ENCODE assay signal across 15 cellular contexts in genomic region chr10:80516506-80517075, GRCh38. TPM values are rescaled to one million over a fixed set of nuclear protein-coding genes. Genes with fewer than 3 reads are reported as not detected.
A peak's percentile ranks its signal among the peaks of the same experiment; 100 is the strongest.
DNase-seq lines count a peak whose midpoint lies in the region; ATAC-seq and TF ChIP-seq lines count a peak whose summit lies in the region.
"Had no signal": no experiment of that assay in that cellular context is flagged by ENCODE, and none has a peak within 500 bp of the region (broad histone marks: within the 10 kb centered on the region; RNA-seq: fewer than 3 reads in every experiment).

No MANE protein-coding gene starts in this region.

- peaks cover 0 to 25% (median 19%) of the 10 kb centered on the region in 4 donors for H3K4me1 ChIP-seq in tibial artery
- H3K4me1 ChIP-seq: transverse colon had no signal

- H3K27ac ChIP-seq in tibial artery: peak overlapping the region; percentile 21 to 82

- ATAC-seq in activated naive CD4-positive, alpha-beta T cell treated with anti-CD3 and anti-CD28 coated beads, Interleukin-2, amount 50 U/mL, for 72 hours: peak in 1 of 2 donors; percentile 21
- ATAC-seq in memory B cell (ENCODE audit: low read depth) (no peak), GM18505 (IDR thresholded peaks at IDR 0.05; ENCODE audit: unreplicated experiment) (no peak)

- peak overlapping the region; percentile 42 for H3K27ac Mint-ChIP-seq in activated naive CD4-positive, alpha-beta T cell treated with anti-CD3 and anti-CD28 coated beads for 36 hours
- peak overlapping the region; percentile 45 to 81 for H3K27ac Mint-ChIP-seq in activated naive CD4-positive, alpha-beta T cell treated with anti-CD3 and anti-CD28 coated beads, Interleukin-2, amount 50 U/mL, for 72 hours
- H3K27ac Mint-ChIP-seq in memory B cell: peak overlapping the region; percentile 7

- peaks cover 18% of the 10 kb centered on the region for H3K36me3 Mint-ChIP-seq in activated naive CD4-positive, alpha-beta T cell treated with anti-CD3 and anti-CD28 coated beads for 36 hours (ENCODE audit: low read depth)
- peaks cover 0 to 9% of the 10 kb centered on the region in 2 donors for H3K36me3 Mint-ChIP-seq in activated naive CD4-positive, alpha-beta T cell treated with anti-CD3 and anti-CD28 coated beads, Interleukin-2, amount 50 U/mL, for 72 hours
- peaks cover 36% of the 10 kb centered on the region for H3K36me3 Mint-ChIP-seq in memory B cell

- H3K27me3 Mint-ChIP-seq in activated naive CD4-positive, alpha-beta T cell treated with anti-CD3 and anti-CD28 coated beads for 36 hours (ENCODE audit: low read depth): no peaks in the 10 kb centered on the region
- no peaks in the 10 kb centered on the region for H3K27me3 Mint-ChIP-seq in memory B cell

- CTCF ChIA-PET in activated naive CD4-positive, alpha-beta T cell treated with anti-CD3 and anti-CD28 coated beads for 36 hours (lab: Charles Lee): interaction anchor here (1.1 to 21.2 kb wide), 2 partner anchors 10 to 67 kb away, joined by 3 to 916 read pairs; partner anchors contain the start of gene TSPAN14

- no peak for TF ChIP-seq CTCF in tibial artery (IDR thresholded peaks at IDR 0.05)

- H3K9me3 ChIP-seq in tibial artery: no peaks in the 10 kb centered on the region
- H3K9me3 ChIP-seq: transverse colon had no signal

- no peaks in the 10 kb centered on the region for H3K9me3 Mint-ChIP-seq in activated naive CD4-positive, alpha-beta T cell treated with anti-CD3 and anti-CD28 coated beads for 36 hours
- H3K9me3 Mint-ChIP-seq in activated naive CD4-positive, alpha-beta T cell treated with anti-CD3 and anti-CD28 coated beads, Interleukin-2, amount 50 U/mL, for 72 hours: no peaks in the 10 kb centered on the region
- H3K9me3 Mint-ChIP-seq in memory B cell: no peaks in the 10 kb centered on the region
- H3K9me3 Mint-ChIP-seq: neural crest cell had no signal

- TF ChIP-seq POLR2A in GM18505 (IDR thresholded peaks at IDR 0.05; ENCODE audit: borderline replicate concordance, extremely low read depth, insufficient read depth, insufficient read length): no peak

- H3K4me1 Mint-ChIP-seq in activated naive CD4-positive, alpha-beta T cell treated with anti-CD3 and anti-CD28 coated beads for 36 hours (ENCODE audit: low read depth): peaks cover 10% of the 10 kb centered on the region
- H3K4me1 Mint-ChIP-seq in memory B cell: peaks cover 16% of the 10 kb centered on the region

- H3K4me3 ChIP-seq in tibial artery: no peak overlapping the region
- H3K4me3 ChIP-seq: smooth muscle cell, transverse colon had no signal

- intact Hi-C loops in activated naive CD4-positive, alpha-beta T cell treated with anti-CD3 and anti-CD28 coated beads for 36 hours (cut with micrococcal nuclease): no loop called here
- intact Hi-C loops in tibial artery (cut with DNase I; ENCODE audit: low total_unique reads): no loop called here

- H3K36me3 ChIP-seq in tibial artery: peaks cover 39 to 99% (median 88%) of the 10 kb centered on the region in 3 donors

- no peak for DNase-seq in activated naive CD4-positive, alpha-beta T cell treated with anti-CD3 and anti-CD28 coated beads for 36 hours
- DNase-seq in activated naive CD4-positive, alpha-beta T cell treated with anti-CD3 and anti-CD28 coated beads, Interleukin-2, amount 50 U/mL, for 16 hours: no peak
- DNase-seq in activated naive CD4-positive, alpha-beta T cell treated with anti-CD3 and anti-CD28 coated beads, Interleukin-2, amount 50 U/mL, for 72 hours (ENCODE audit: low spot score in 2 of 2): peak in 1 of 2 donors; percentile 37
- no peak for DNase-seq in memory B cell (ENCODE audit: low spot score in 2 of 2)
- DNase-seq in tibial artery: peak; percentile 13 to 42
- DNase-seq in cerebellar nuclear complex (lab: John Stamatoyannopoulos, UW): no peak
- DNase-seq in NCI-H82 (lab: John Stamatoyannopoulos, UW): no peak
- DNase-seq: activated CD8-positive, alpha-beta memory T cell treated with anti-CD3 and anti-CD28 coated beads, Interleukin-2, amount 50 U/mL, for 48 hours; DND-41; NCI-H146; NCI-H526; transverse colon had no signal

- H3K4me3 Mint-ChIP-seq in activated naive CD4-positive, alpha-beta T cell treated with anti-CD3 and anti-CD28 coated beads for 36 hours: no peak overlapping the region
- H3K4me3 Mint-ChIP-seq in memory B cell: no peak overlapping the region
- H3K4me3 Mint-ChIP-seq: neural crest cell had no signal

- no peaks in the 10 kb centered on the region for H3K27me3 ChIP-seq in tibial artery
- H3K27me3 ChIP-seq: transverse colon had no signal

RNA-seq across cellular contexts. Expression of gene SH2D4B, which starts 21.1 kb away (rescaled TPM):
- total RNA-seq in activated naive CD4-positive, alpha-beta T cell treated with anti-CD3 and anti-CD28 coated beads for 36 hours: under 1 TPM; 0.05 to 0.10 TPM
- under 1 TPM in 1 of 2 donors, not detected in 1; 0.14 TPM for total RNA-seq in activated naive CD4-positive, alpha-beta T cell treated with anti-CD3 and anti-CD28 coated beads, Interleukin-2, amount 50 U/mL, for 72 hours

Comparison
In these comparisons a context has a peak if more than half of its experiments do, and no peak if none do; other contexts are left out.
1. DNase-seq: peak in tibial artery (2 of 2); none in activated naive CD4-positive, alpha-beta T cell treated with anti-CD3 and anti-CD28 coated beads for 36 hours (single experiment), activated naive CD4-positive, alpha-beta T cell treated with anti-CD3 and anti-CD28 coated beads, Interleukin-2, amount 50 U/mL, for 16 hours (single experiment), memory B cell (0 of 2), cerebellar nuclear complex (0 of 2) and NCI-H82 (single experiment).
2. H3K27ac Mint-ChIP-seq: peak in every context shown above with its lines; median percentile 63 in activated naive CD4-positive, alpha-beta T cell treated with anti-CD3 and anti-CD28 coated beads, Interleukin-2, amount 50 U/mL, for 72 hours; 42 in activated naive CD4-positive, alpha-beta T cell treated with anti-CD3 and anti-CD28 coated beads for 36 hours; 7 in memory B cell.